Comparison of ENCODE assay signal across 3 cellular contexts in genomic region chr2:108988076-108988795, GRCh38.
TF ChIP-seq lines count a peak whose summit lies in the region.

No MANE protein-coding gene starts in this region.

TF ChIP-seq in A549, 52 proteins besides CTCF, POLR2A, EP300 and RAD21 (continued from another document and continues in another):
- TF ChIP-seq JUN (IDR thresholded peaks at IDR 0.05) (no peak), BHLHE40 (IDR thresholded peaks at IDR 0.05; ENCODE audit: low read depth, low read length) (no peak), JUNB (IDR thresholded peaks at IDR 0.05) (no peak), ZSCAN20 (CRISPR knock-in tag; IDR thresholded peaks at IDR 0.05) (no peak), SMC3 (IDR thresholded peaks at IDR 0.05) (no peak), CHD2 (IDR thresholded peaks at IDR 0.05; ENCODE audit: low read length, partially characterized antibody) (no peak), HOXA7 (CRISPR knock-in tag; IDR thresholded peaks at IDR 0.05) (no peak), NPAS2 (CRISPR knock-in tag; IDR thresholded peaks at IDR 0.05; ENCODE audit: borderline replicate concordance) (no peak), HOXB13 (CRISPR knock-in tag; IDR thresholded peaks at IDR 0.05; ENCODE audit: low read depth) (no peak), EHF (CRISPR knock-in tag; IDR thresholded peaks at IDR 0.05) (no peak), BCL3 (IDR thresholded peaks at IDR 0.05) (no peak), FOSL2 (IDR thresholded peaks at IDR 0.05) (no peak), FOSL2 (CRISPR knock-in tag; IDR thresholded peaks at IDR 0.05) (no peak), MAFK (IDR thresholded peaks at IDR 0.05; ENCODE audit: partially characterized antibody) (no peak), ELK1 (IDR thresholded peaks at IDR 0.05; ENCODE audit: low read depth, low read length) (no peak)
- TF ChIP-seq, protein P1, sequence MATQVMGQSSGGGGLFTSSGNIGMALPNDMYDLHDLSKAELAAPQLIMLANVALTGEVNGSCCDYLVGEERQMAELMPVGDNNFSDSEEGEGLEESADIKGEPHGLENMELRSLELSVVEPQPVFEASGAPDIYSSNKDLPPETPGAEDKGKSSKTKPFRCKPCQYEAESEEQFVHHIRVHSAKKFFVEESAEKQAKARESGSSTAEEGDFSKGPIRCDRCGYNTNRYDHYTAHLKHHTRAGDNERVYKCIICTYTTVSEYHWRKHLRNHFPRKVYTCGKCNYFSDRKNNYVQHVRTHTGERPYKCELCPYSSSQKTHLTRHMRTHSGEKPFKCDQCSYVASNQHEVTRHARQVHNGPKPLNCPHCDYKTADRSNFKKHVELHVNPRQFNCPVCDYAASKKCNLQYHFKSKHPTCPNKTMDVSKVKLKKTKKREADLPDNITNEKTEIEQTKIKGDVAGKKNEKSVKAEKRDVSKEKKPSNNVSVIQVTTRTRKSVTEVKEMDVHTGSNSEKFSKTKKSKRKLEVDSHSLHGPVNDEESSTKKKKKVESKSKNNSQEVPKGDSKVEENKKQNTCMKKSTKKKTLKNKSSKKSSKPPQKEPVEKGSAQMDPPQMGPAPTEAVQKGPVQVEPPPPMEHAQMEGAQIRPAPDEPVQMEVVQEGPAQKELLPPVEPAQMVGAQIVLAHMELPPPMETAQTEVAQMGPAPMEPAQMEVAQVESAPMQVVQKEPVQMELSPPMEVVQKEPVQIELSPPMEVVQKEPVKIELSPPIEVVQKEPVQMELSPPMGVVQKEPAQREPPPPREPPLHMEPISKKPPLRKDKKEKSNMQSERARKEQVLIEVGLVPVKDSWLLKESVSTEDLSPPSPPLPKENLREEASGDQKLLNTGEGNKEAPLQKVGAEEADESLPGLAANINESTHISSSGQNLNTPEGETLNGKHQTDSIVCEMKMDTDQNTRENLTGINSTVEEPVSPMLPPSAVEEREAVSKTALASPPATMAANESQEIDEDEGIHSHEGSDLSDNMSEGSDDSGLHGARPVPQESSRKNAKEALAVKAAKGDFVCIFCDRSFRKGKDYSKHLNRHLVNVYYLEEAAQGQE (IDR thresholded peaks at IDR 0.05) = no peak
- TF ChIP-seq, protein P2, sequence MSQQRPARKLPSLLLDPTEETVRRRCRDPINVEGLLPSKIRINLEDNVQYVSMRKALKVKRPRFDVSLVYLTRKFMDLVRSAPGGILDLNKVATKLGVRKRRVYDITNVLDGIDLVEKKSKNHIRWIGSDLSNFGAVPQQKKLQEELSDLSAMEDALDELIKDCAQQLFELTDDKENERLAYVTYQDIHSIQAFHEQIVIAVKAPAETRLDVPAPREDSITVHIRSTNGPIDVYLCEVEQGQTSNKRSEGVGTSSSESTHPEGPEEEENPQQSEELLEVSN (IDR thresholded peaks at IDR 0.05; ENCODE audit: borderline replicate concordance, low read depth) = no peak

TF ChIP-seq in IMR-90, 13 proteins besides CTCF, POLR2A, EP300 and RAD21:
- TF ChIP-seq, protein P3, sequence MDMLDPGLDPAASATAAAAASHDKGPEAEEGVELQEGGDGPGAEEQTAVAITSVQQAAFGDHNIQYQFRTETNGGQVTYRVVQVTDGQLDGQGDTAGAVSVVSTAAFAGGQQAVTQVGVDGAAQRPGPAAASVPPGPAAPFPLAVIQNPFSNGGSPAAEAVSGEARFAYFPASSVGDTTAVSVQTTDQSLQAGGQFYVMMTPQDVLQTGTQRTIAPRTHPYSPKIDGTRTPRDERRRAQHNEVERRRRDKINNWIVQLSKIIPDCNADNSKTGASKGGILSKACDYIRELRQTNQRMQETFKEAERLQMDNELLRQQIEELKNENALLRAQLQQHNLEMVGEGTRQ (IDR thresholded peaks at IDR 0.05; ENCODE audit: low read depth, low read length) = no peak
- TF ChIP-seq BHLHE40 (IDR thresholded peaks at IDR 0.05; ENCODE audit: low read depth, low read length) (no peak), SMC3 (IDR thresholded peaks at IDR 0.05; ENCODE audit: low read depth, low read length) (no peak), MXI1 (IDR thresholded peaks at IDR 0.05; ENCODE audit: borderline replicate concordance, low read depth, low read length) (no peak), CEBPB (IDR thresholded peaks at IDR 0.05; ENCODE audit: low read depth, low read length) (no peak), FOS (IDR thresholded peaks at IDR 0.05; ENCODE audit: low read depth, low read length) (no peak), MAZ (IDR thresholded peaks at IDR 0.05; ENCODE audit: borderline replicate concordance, low read depth, low read length) (no peak), CHD1 (IDR thresholded peaks at IDR 0.05; ENCODE audit: low read depth, low read length) (no peak), ELK1 (IDR thresholded peaks at IDR 0.05; ENCODE audit: borderline replicate concordance, low read depth, low read length) (no peak), RFX5 (IDR thresholded peaks at IDR 0.05; ENCODE audit: low read depth, low read length) (no peak), NFE2L2 (IDR thresholded peaks at IDR 0.05; ENCODE audit: low read depth, low read length) (no peak), RCOR1 (IDR thresholded peaks at IDR 0.05; ENCODE audit: insufficient replicate concordance, low read length) (no peak), MAFK (IDR thresholded peaks at IDR 0.05; ENCODE audit: low read depth, low read length) (no peak)

TF ChIP-seq in GM12891, 5 proteins besides CTCF, POLR2A, EP300 and RAD21 (continued from another document):
- no peak for TF ChIP-seq POU2F2 (IDR thresholded peaks at IDR 0.05; ENCODE audit: low read depth, low read length)
- no peak for TF ChIP-seq POLR2AphosphoS5 (IDR thresholded peaks at IDR 0.05; ENCODE audit: low read depth, low read length)
